Comparison of ENCODE assay signal across 22 cellular contexts in the genomic region with DNA sequence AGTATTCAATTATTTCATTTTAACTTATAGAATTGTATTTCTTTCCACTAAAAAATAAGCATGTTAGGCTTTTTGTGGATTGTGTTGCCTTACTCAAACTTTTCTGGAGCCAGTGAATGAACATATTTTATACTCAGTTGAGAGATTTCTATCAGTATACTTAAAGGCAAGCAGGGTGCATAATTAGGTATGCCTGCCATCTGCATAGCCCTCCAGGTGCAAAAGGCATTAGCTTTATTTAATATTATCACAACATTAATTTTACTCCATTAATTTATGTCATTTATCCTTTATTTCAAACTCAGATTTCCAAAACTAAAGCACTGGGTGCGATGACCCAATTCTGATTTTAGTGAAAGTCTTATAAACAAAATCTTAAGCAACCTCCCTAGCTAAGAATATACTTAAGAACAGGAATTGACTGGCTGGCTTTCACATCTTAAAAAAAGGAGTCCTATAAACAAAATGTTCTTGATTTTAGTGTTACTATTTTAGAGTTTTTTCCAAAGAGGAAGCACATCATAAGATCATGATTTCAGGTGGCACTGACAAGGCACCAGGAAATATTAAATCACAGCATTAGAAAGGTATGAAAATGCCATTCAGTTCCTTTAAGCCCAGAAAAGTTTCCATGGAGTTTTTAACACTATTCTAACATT.
DNase-seq lines count a peak whose midpoint lies in the region; TF ChIP-seq lines count a peak whose summit lies in the region.
"Had no signal": no experiment of that assay in that cellular context is flagged by ENCODE, and none has a peak within 500 bp of the region (broad histone marks: within the 10 kb centered on the region; RNA-seq: fewer than 3 reads in every experiment).

No MANE protein-coding gene starts in this region.

- intact Hi-C loops in tibial artery (cut with DNase I; ENCODE audit: low total_unique reads), result no loop called here

- H3K36me3 ChIP-seq in tibial artery (peaks cover 6 to 21% (median 13%) of the 10 kb centered on the region in 3 donors), Peyer's patch (no peaks in the 10 kb centered on the region)
- H3K36me3 ChIP-seq: BLaER1 treated with 17β-estradiol and CSF1 and Interleukin-3, amounts not matched to agents 10 nM and 100 nM had no signal

- TF ChIP-seq CTCF in tibial artery (IDR thresholded peaks at IDR 0.05) (no peak), Peyer's patch (IDR thresholded peaks at IDR 0.05) (no peak)

- H3K9me3 ChIP-seq in tibial artery, result no peaks in the 10 kb centered on the region
- no peaks in the 10 kb centered on the region for H3K9me3 ChIP-seq in Peyer's patch
- H3K9me3 ChIP-seq: A549; BLaER1 treated with 17β-estradiol and CSF1 and Interleukin-3, amounts not matched to agents 10 nM and 100 nM; HAP-1; SJCRH30 had no signal

- H3K27me3 ChIP-seq in tibial artery (no peaks in the 10 kb centered on the region), Peyer's patch (no peaks in the 10 kb centered on the region)
- H3K27me3 ChIP-seq: BLaER1 treated with 17β-estradiol and CSF1 and Interleukin-3, amounts not matched to agents 10 nM and 100 nM; SJCRH30 had no signal

- no peak for TF ChIP-seq POLR2A in Peyer's patch (IDR thresholded peaks at IDR 0.05)

- H3K4me1 ChIP-seq in tibial artery (peaks cover 0 to 54% (median 14%) of the 10 kb centered on the region in 4 donors), Peyer's patch (no peaks in the 10 kb centered on the region)
- H3K4me1 ChIP-seq: BLaER1 treated with 17β-estradiol and CSF1 and Interleukin-3, amounts not matched to agents 10 nM and 100 nM; HAP-1; SJCRH30 had no signal

- DNase-seq in DMS 273 treated with DMSO at 0.1 percent for 48 hours (lab: John Stamatoyannopoulos, UW) (peak; percentile 53), NCI-H1694 treated with DMSO at 0.1 percent for 48 hours (lab: John Stamatoyannopoulos, UW) (peak; percentile 15), fibroblast of gingiva (ENCODE audit: low read depth) (peak; percentile 14), tibial artery (no peak), amygdala (lab: John Stamatoyannopoulos, UW) (no peak), OCI-M1 (lab: John Stamatoyannopoulos, UW) (no peak), Peyer's patch (no peak)
- DNase-seq: AML-193; CD4-positive, alpha-beta T cell; GOT3; HFFc6; KBM-7; MV-4-11; NCI-H1105 treated with DMSO at 0.1 percent for 48 hours; NCI-H146; NCI-H2029 treated with DMSO at 0.1 percent for 48 hours; NCI-H774; PC-3; SJCRH30 had no signal

- no peak overlapping the region for H3K4me3 ChIP-seq in tibial artery
- no peak overlapping the region for H3K4me3 ChIP-seq in Peyer's patch
- H3K4me3 ChIP-seq: A549; BLaER1 treated with 17β-estradiol and CSF1 and Interleukin-3, amounts not matched to agents 10 nM and 100 nM; HAP-1; SJCRH30 had no signal

- H3K27ac ChIP-seq in tibial artery (peak overlapping the region; percentile 71), Peyer's patch (no peak overlapping the region)
- H3K27ac ChIP-seq: A549; BLaER1 treated with 17β-estradiol and CSF1 and Interleukin-3, amounts not matched to agents 10 nM and 100 nM; SJCRH30 had no signal

Comparison
In these comparisons a context has a peak if more than half of its experiments do, and no peak if none do; other contexts are left out.
1. DNase-seq: peak in DMS 273 treated with DMSO at 0.1 percent for 48 hours (single experiment), NCI-H1694 treated with DMSO at 0.1 percent for 48 hours (single experiment) and fibroblast of gingiva (single experiment); none in tibial artery (0 of 2), amygdala (0 of 56), OCI-M1 (single experiment) and Peyer's patch (0 of 3).
2. H3K27ac ChIP-seq: peak in tibial artery (2 of 2); none in Peyer's patch (0 of 4).